Comparison of ENCODE assay signal across 28 cellular contexts in the genomic region with DNA sequence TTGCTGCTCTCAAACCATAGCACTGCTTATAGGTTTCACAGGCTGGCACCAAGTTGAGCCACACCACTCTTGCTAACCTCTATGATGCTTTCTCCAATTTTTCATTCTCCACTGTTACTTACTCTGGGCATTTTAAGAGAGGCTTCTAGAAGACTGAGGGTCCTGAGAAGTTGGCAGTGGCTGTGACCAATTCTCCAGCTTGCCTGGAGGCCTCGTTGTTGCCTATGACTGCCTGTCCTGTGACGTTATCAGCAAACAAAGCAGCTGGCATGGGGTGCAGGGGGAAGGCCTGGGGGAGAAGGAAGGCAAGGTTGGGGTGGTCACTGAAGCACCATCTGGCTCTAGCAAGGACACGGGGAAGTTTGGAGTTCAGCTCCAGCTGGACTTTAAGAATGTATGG. TPM values are rescaled to one million over a fixed set of nuclear protein-coding genes. Genes with fewer than 3 reads are reported as not detected.
DNase-seq lines count a peak whose midpoint lies in the region; ATAC-seq, FAIRE-seq and TF ChIP-seq lines count a peak whose summit lies in the region.
"Had no signal": no experiment of that assay in that cellular context is flagged by ENCODE, and none has a peak within 500 bp of the region (broad histone marks: within the 10 kb centered on the region; RNA-seq: fewer than 3 reads in every experiment).

No MANE protein-coding gene starts in this region.

- H3K27me3 ChIP-seq in heart left ventricle (no peaks in the 10 kb centered on the region), gastroesophageal sphincter (no peaks in the 10 kb centered on the region), thoracic aorta (replicated peaks; ENCODE audit: insufficient read depth) (no peaks in the 10 kb centered on the region)
- H3K27me3 ChIP-seq: cardiac muscle cell, left lung, ovary, tibial nerve had no signal

- no peak for ATAC-seq in heart left ventricle
- ATAC-seq in left ventricle myocardium superior: no peak
- no peak for ATAC-seq in gastroesophageal sphincter
- no peak for ATAC-seq in thoracic aorta (ENCODE audit: insufficient number of reproducible peaks, low FRiP score, low read depth)
- ATAC-seq in GM21737 (IDR thresholded peaks at IDR 0.05; ENCODE audit: unreplicated experiment): no peak
- ATAC-seq: SK-N-SH treated with all-trans-retinoic acid at 6 μM for 48 hours had no signal

- H3K4me3 ChIP-seq in heart left ventricle: no peak overlapping the region
- H3K4me3 ChIP-seq in gastroesophageal sphincter: no peak overlapping the region
- no peak overlapping the region for H3K4me3 ChIP-seq in thoracic aorta
- H3K4me3 ChIP-seq: cardiac muscle cell, left lung, ovary, tibial nerve had no signal

- WGBS in heart left ventricle, 4 donors: 67 to 72% (median 70%) methylated on average over 3 of the region's 3 CpGs
- 81% methylated on average over 2 of the region's 3 CpGs; no CpG with 5 or more reads in 1 of the 2 donors for WGBS in gastroesophageal sphincter (ENCODE audit: low coverage in 1 of 2), 2 donors

- H3K27ac ChIP-seq in heart left ventricle (peak overlapping the region; percentile 83 to 98 (median 90)), gastroesophageal sphincter (peak overlapping the region; percentile 88 to 95 (median 90)), thoracic aorta (peak overlapping the region; percentile 94 to 96)

- H3K27me3 Mint-ChIP-seq in nephron (ENCODE audit: low read depth): peaks cover 12% of the 10 kb centered on the region

- H3K4me1 ChIP-seq in heart left ventricle (peaks cover 3 to 55% (median 25%) of the 10 kb centered on the region in 12 donors), gastroesophageal sphincter (peaks cover 19 to 63% (median 22%) of the 10 kb centered on the region in 3 donors), thoracic aorta (ENCODE audit: control insufficient read depth in 1 of 2, low read depth in 2 of 2) (peaks cover 15 to 48% of the 10 kb centered on the region in 2 donors)

- H3K36me3 Mint-ChIP-seq in nephron (ENCODE audit: low read depth): no peaks in the 10 kb centered on the region
- H3K36me3 Mint-ChIP-seq: CD4-positive, alpha-beta memory T cell had no signal

- H3K36me3 ChIP-seq in heart left ventricle (no peaks in the 10 kb centered on the region), gastroesophageal sphincter (no peaks in the 10 kb centered on the region), thoracic aorta (no peaks in the 10 kb centered on the region)
- H3K36me3 ChIP-seq: cardiac muscle cell, left lung, ovary, tibial nerve had no signal

- H3K27ac Mint-ChIP-seq in nephron: peak overlapping the region; percentile 17 to 70 (median 37)
- H3K27ac Mint-ChIP-seq: activated B cell treated with CpG ODN at 0.5 μM for 24 hours; CD4-positive, alpha-beta memory T cell; naive B cell had no signal

- intact Hi-C loops in heart left ventricle (cut with DNase I): loop anchor here in 7 of 10 donors (2.0 to 5.0 kb wide), 2 partner anchors 31 to 33 kb away; a partner anchor contains a TSS
- intact Hi-C loops in left ventricle myocardium superior (cut with micrococcal nuclease): no loop called here

- peak overlapping the region in 1 of 3 experiments; percentile 5 for H3K4me3 Mint-ChIP-seq in nephron
- H3K4me3 Mint-ChIP-seq: activated B cell treated with CpG ODN at 0.5 μM for 24 hours; CD4-positive, alpha-beta memory T cell; naive B cell had no signal

- H3K4me1 Mint-ChIP-seq in nephron: peaks cover 47% of the 10 kb centered on the region
- H3K4me1 Mint-ChIP-seq: activated B cell treated with CpG ODN at 0.5 μM for 24 hours; CD4-positive, alpha-beta memory T cell; naive B cell had no signal

- DNase-seq in heart left ventricle (no peak), left ventricle myocardium superior (no peak), thoracic aorta (ENCODE audit: low spot score) (no peak), GM12892 (ENCODE audit: insufficient read length) (no peak)
- DNase-seq in activated CD4-positive, alpha-beta T cell treated with anti-CD3 and anti-CD28 coated beads, Interleukin-2, amount 50 U/mL, for 1 hour: no peak
- DNase-seq: 8988T; activated B cell treated with CpG ODN at 0.5 μM for 24 hours; activated effector memory CD4-positive, alpha-beta T cell treated with anti-CD3 and anti-CD28 coated beads, Interleukin-2, amount 50 U/mL, for 16 hours; CD4-positive, alpha-beta memory T cell; DMS 273 treated with DMSO at 0.1 percent for 48 hours; Kasumi-1; left lung; naive B cell; NCI-H1694 treated with DMSO at 0.1 percent for 48 hours; NCI-H2171 treated with DMSO at 0.1 percent for 48 hours; NCI-H526; stimulated activated CD4-positive, alpha-beta T cell treated with anti-CD3 and anti-CD28 coated beads, Interleukin-2, amount 100 ng/mL, for 48 hours; stimulated activated naive CD4-positive, alpha-beta T cell had no signal

- no peak for FAIRE-seq in GM12892 (lab: Jason Lieb, UNC)
- FAIRE-seq: endothelial cell of umbilical vein, GM18507, HTR-8/SVneo had no signal

- TF ChIP-seq POLR2A in heart left ventricle (IDR thresholded peaks at IDR 0.05) (no peak), gastroesophageal sphincter (IDR thresholded peaks at IDR 0.05) (no peak), GM12892 (IDR thresholded peaks at IDR 0.05; ENCODE audit: low read depth, low read length) (no peak)

- H3K9me3 Mint-ChIP-seq in nephron: peaks cover 13% of the 10 kb centered on the region

- no peak for TF ChIP-seq CTCF in heart left ventricle (IDR thresholded peaks at IDR 0.05)
- TF ChIP-seq CTCF in gastroesophageal sphincter (IDR thresholded peaks at IDR 0.05): no peak
- no peak for TF ChIP-seq CTCF in nephron (IDR thresholded peaks at IDR 0.05; ENCODE audit: unreplicated experiment in 3 of 3)
- no peak for TF ChIP-seq CTCF in thoracic aorta (IDR thresholded peaks at IDR 0.05)

- peaks cover 0 to 11% (median 0%) of the 10 kb centered on the region in 12 donors for H3K9me3 ChIP-seq in heart left ventricle
- no peaks in the 10 kb centered on the region for H3K9me3 ChIP-seq in gastroesophageal sphincter
- H3K9me3 ChIP-seq in thoracic aorta: no peaks in the 10 kb centered on the region
- H3K9me3 ChIP-seq: ovary had no signal

- TF ChIP-seq EP300 in gastroesophageal sphincter (IDR thresholded peaks at IDR 0.05): no peak

RNA-seq across cellular contexts. Expression of a gene that starts 30.4 kb away (rescaled TPM):
- total RNA-seq in heart left ventricle: 1,000 to 10,000 TPM in 1 of 9 donors, 100 to 1,000 TPM in 8; 111 to 1,156 (median 246) TPM
- polyA plus RNA-seq in heart left ventricle: 100 to 1,000 TPM; 187 to 367 TPM
- 123 TPM for total RNA-seq in left ventricle myocardium superior
- total RNA-seq in gastroesophageal sphincter: 1,000 to 10,000 TPM; 1,505 to 2,123 (median 1,752) TPM
- total RNA-seq in thoracic aorta: 1,000 to 10,000 TPM in 1 of 2 donors, 100 to 1,000 TPM in 1; 835 to 1,176 TPM
- polyA plus RNA-seq in GM12892 (2012; ENCODE audit: missing spikeins): 0.87 TPM
- total RNA-seq: CD4-positive, alpha-beta memory T cell had no signal
- polyA plus RNA-seq: CD4-positive, alpha-beta memory T cell had no signal
